In the genomic region with DNA sequence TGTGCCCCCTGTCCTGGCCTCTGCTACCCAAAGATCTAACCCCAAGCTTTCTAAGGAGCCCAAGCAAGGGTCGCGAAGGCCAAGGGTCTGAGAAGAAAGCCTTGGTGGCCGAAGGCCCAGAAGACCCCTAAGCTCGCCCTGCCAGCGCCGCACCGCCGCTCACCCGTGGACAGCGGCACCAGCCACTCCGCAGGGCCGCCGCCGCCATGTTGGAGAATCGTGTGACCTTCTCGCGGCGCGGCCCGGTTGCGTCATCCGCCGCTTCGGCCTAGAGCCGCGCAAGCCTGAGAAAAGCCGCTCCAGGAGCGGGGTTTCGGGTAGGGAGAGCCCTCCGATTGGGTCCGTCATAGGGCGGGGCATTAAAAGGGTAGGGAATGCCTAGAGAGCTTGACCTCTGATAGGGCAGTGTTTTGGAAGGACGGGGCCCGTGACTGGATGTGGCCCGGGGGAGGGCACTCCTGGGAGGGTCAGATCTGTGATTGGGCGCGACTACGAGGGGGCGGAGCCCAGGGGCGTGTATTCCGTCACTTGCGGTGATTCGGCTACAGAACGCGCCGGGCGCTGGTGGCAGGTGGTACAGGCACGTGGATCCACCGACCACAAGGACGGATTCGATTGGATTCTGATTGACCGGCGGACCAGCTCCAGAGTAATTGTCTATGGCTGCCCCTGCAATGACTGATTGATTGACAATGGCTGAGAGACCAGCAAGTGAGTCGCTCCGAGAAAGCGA, we compare ENCODE assay signal across 1 cellular context.
A peak's percentile ranks its signal among the peaks of the same experiment; 100 is the strongest.
TF ChIP-seq lines count a peak whose summit lies in the region.

A gene with protein sequence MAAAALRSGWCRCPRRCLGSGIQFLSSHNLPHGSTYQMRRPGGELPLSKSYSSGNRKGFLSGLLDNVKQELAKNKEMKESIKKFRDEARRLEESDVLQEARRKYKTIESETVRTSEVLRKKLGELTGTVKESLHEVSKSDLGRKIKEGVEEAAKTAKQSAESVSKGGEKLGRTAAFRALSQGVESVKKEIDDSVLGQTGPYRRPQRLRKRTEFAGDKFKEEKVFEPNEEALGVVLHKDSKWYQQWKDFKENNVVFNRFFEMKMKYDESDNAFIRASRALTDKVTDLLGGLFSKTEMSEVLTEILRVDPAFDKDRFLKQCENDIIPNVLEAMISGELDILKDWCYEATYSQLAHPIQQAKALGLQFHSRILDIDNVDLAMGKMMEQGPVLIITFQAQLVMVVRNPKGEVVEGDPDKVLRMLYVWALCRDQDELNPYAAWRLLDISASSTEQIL (minus strand): TSS at position 223 of the 733 bp plus-strand sequence. CDS start 15 bp downstream, at position 208.

TF ChIP-seq in HepG2, 621 proteins besides CTCF, POLR2A, EP300 and RAD21 (continued from another document and continues in another):
- no peak; the same call in 1 of the 2 replicates for TF ChIP-seq ZBTB33 (CRISPR knock-in tag; IDR thresholded peaks at IDR 0.05)
- no peak; the same call in 1 of the 2 replicates for TF ChIP-seq SOX13 (IDR thresholded peaks at IDR 0.05)
- peak in 1 of 2 experiments; percentile 11; a peak in 1 of 4 replicates for TF ChIP-seq SOX13 (CRISPR knock-in tag; conservative IDR thresholded peaks at IDR 0.05 in 1 of 2, IDR thresholded peaks at IDR 0.05 in 1 of 2)
- no peak for TF ChIP-seq ZNF20 (CRISPR knock-in tag; IDR thresholded peaks at IDR 0.05)
- TF ChIP-seq ZNF83 (CRISPR knock-in tag; IDR thresholded peaks at IDR 0.05; ENCODE audit: borderline replicate concordance), result no peak
- TF ChIP-seq MTA1 (CRISPR knock-in tag; IDR thresholded peaks at IDR 0.05; ENCODE audit: borderline replicate concordance), result no peak
- 0 out of 2 replicates have a peak, but pooled peaks have one; percentile 21 for TF ChIP-seq HMG20B (CRISPR knock-in tag; conservative IDR thresholded peaks at IDR 0.05)
- peak; percentile 90 for TF ChIP-seq ARID2 (CRISPR knock-in tag; IDR thresholded peaks at IDR 0.05; ENCODE audit: borderline replicate concordance)
- no peak for TF ChIP-seq ZNF333 (CRISPR knock-in tag; IDR thresholded peaks at IDR 0.05; ENCODE audit: borderline replicate concordance)
- TF ChIP-seq NKX3-1 (CRISPR knock-in tag; IDR thresholded peaks at IDR 0.05), result no peak
- no peak for TF ChIP-seq ZNF260 (CRISPR knock-in tag; IDR thresholded peaks at IDR 0.05; ENCODE audit: borderline replicate concordance, low read depth)
- TF ChIP-seq, protein P1, sequence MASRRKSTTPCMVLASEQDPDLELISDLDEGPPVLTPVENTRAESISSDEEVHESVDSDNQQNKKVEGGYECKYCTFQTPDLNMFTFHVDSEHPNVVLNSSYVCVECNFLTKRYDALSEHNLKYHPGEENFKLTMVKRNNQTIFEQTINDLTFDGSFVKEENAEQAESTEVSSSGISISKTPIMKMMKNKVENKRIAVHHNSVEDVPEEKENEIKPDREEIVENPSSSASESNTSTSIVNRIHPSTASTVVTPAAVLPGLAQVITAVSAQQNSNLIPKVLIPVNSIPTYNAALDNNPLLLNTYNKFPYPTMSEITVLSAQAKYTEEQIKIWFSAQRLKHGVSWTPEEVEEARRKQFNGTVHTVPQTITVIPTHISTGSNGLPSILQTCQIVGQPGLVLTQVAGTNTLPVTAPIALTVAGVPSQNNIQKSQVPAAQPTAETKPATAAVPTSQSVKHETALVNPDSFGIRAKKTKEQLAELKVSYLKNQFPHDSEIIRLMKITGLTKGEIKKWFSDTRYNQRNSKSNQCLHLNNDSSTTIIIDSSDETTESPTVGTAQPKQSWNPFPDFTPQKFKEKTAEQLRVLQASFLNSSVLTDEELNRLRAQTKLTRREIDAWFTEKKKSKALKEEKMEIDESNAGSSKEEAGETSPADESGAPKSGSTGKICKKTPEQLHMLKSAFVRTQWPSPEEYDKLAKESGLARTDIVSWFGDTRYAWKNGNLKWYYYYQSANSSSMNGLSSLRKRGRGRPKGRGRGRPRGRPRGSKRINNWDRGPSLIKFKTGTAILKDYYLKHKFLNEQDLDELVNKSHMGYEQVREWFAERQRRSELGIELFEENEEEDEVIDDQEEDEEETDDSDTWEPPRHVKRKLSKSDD (CRISPR knock-in tag; IDR thresholded peaks at IDR 0.05; ENCODE audit: low read depth), result peak; percentile 85; the same call in 1 of the 2 replicates
- TF ChIP-seq HDAC2 (CRISPR knock-in tag; IDR thresholded peaks at IDR 0.05), result peak; percentile 37; the same call in 1 of the 2 replicates
- TF ChIP-seq ZC3H4 (CRISPR knock-in tag; IDR thresholded peaks at IDR 0.05; ENCODE audit: borderline replicate concordance), result no peak
- TF ChIP-seq TCF12 (IDR thresholded peaks at IDR 0.05), result no peak
- TF ChIP-seq TCF12 (CRISPR knock-in tag; IDR thresholded peaks at IDR 0.05), result no peak
- TF ChIP-seq ZMAT5 (CRISPR knock-in tag; IDR thresholded peaks at IDR 0.05; ENCODE audit: borderline replicate concordance, low read depth), result no peak
- TF ChIP-seq EZH2 (conservative IDR thresholded peaks at IDR 0.05; ENCODE audit: low read depth, low read length), result no peak
- TF ChIP-seq PAWR (CRISPR knock-in tag; IDR thresholded peaks at IDR 0.05; ENCODE audit: borderline replicate concordance), result no peak
- TF ChIP-seq ZNF30 (CRISPR knock-in tag; IDR thresholded peaks at IDR 0.05), result no peak; the same call in 1 of the 2 replicates
- TF ChIP-seq BATF2 (CRISPR knock-in tag; IDR thresholded peaks at IDR 0.05), result no peak; the same call in 1 of the 2 replicates
- peak; percentile 83; the same call in 1 of the 2 replicates for TF ChIP-seq ZNF230 (CRISPR knock-in tag; IDR thresholded peaks at IDR 0.05)
- TF ChIP-seq ZNF567 (CRISPR knock-in tag; IDR thresholded peaks at IDR 0.05; ENCODE audit: borderline replicate concordance), result 0 out of 2 replicates have a peak, but pooled peaks have one; percentile 63
- TF ChIP-seq SNAPC5 (CRISPR knock-in tag; IDR thresholded peaks at IDR 0.05; ENCODE audit: borderline replicate concordance), result no peak
- peak; percentile 57; the same call in 1 of the 2 replicates for TF ChIP-seq NRL (CRISPR knock-in tag; IDR thresholded peaks at IDR 0.05; ENCODE audit: borderline replicate concordance)
- no peak for TF ChIP-seq AFF4 (CRISPR knock-in tag; IDR thresholded peaks at IDR 0.05)
- TF ChIP-seq, protein P2, sequence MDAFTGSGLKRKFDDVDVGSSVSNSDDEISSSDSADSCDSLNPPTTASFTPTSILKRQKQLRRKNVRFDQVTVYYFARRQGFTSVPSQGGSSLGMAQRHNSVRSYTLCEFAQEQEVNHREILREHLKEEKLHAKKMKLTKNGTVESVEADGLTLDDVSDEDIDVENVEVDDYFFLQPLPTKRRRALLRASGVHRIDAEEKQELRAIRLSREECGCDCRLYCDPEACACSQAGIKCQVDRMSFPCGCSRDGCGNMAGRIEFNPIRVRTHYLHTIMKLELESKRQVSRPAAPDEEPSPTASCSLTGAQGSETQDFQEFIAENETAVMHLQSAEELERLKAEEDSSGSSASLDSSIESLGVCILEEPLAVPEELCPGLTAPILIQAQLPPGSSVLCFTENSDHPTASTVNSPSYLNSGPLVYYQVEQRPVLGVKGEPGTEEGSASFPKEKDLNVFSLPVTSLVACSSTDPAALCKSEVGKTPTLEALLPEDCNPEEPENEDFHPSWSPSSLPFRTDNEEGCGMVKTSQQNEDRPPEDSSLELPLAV (CRISPR knock-in tag; conservative IDR thresholded peaks at IDR 0.05; ENCODE audit: low read depth), result no peak
- TF ChIP-seq ZNF263 (CRISPR knock-in tag; IDR thresholded peaks at IDR 0.05), result peak; percentile 2; the same call in 1 of the 2 replicates
- TF ChIP-seq ZNF792 (CRISPR knock-in tag; IDR thresholded peaks at IDR 0.05), result peak; percentile 62; the same call in 1 of the 2 replicates
- peak; percentile 57; the same call in 1 of the 2 replicates for TF ChIP-seq KDM5A (IDR thresholded peaks at IDR 0.05; ENCODE audit: borderline replicate concordance, low read length)
- TF ChIP-seq ZMYM3 (CRISPR knock-in tag; IDR thresholded peaks at IDR 0.05), result no peak
- TF ChIP-seq MXI1 (IDR thresholded peaks at IDR 0.05; ENCODE audit: borderline replicate concordance, low read depth, low read length), result peak; percentile 97; the same call in 2 of the 3 replicates
- no peak; the same call in 1 of the 2 replicates for TF ChIP-seq ZNF766 (CRISPR knock-in tag; IDR thresholded peaks at IDR 0.05; ENCODE audit: borderline replicate concordance)
- TF ChIP-seq, protein P3, sequence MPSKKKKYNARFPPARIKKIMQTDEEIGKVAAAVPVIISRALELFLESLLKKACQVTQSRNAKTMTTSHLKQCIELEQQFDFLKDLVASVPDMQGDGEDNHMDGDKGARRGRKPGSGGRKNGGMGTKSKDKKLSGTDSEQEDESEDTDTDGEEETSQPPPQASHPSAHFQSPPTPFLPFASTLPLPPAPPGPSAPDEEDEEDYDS (CRISPR knock-in tag; IDR thresholded peaks at IDR 0.05), result peak; percentile 75
- TF ChIP-seq, protein P4, sequence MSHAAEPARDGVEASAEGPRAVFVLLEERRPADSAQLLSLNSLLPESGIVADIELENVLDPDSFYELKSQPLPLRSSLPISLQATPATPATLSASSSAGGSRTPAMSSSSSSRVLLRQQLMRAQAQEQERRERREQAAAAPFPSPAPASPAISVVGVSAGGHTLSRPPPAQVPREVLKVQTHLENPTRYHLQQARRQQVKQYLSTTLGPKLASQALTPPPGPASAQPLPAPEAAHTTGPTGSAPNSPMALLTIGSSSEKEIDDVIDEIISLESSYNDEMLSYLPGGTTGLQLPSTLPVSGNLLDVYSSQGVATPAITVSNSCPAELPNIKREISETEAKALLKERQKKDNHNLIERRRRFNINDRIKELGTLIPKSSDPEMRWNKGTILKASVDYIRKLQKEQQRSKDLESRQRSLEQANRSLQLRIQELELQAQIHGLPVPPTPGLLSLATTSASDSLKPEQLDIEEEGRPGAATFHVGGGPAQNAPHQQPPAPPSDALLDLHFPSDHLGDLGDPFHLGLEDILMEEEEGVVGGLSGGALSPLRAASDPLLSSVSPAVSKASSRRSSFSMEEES (CRISPR knock-in tag; IDR thresholded peaks at IDR 0.05), result peak; percentile 91
- 0 out of 2 replicates have a peak, but pooled peaks have one; percentile 39 for TF ChIP-seq ZNF790 (CRISPR knock-in tag; IDR thresholded peaks at IDR 0.05; ENCODE audit: borderline replicate concordance)
- TF ChIP-seq, protein P5, sequence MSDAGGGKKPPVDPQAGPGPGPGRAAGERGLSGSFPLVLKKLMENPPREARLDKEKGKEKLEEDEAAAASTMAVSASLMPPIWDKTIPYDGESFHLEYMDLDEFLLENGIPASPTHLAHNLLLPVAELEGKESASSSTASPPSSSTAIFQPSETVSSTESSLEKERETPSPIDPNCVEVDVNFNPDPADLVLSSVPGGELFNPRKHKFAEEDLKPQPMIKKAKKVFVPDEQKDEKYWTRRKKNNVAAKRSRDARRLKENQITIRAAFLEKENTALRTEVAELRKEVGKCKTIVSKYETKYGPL (CRISPR knock-in tag; IDR thresholded peaks at IDR 0.05), result no peak
- TF ChIP-seq DDIT3 (CRISPR knock-in tag; IDR thresholded peaks at IDR 0.05), result no peak
- TF ChIP-seq, protein P6, sequence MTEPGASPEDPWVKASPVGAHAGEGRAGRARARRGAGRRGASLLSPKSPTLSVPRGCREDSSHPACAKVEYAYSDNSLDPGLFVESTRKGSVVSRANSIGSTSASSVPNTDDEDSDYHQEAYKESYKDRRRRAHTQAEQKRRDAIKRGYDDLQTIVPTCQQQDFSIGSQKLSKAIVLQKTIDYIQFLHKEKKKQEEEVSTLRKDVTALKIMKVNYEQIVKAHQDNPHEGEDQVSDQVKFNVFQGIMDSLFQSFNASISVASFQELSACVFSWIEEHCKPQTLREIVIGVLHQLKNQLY (CRISPR knock-in tag; IDR thresholded peaks at IDR 0.05), result no peak
- peak; percentile 85 for TF ChIP-seq POGZ (CRISPR knock-in tag; IDR thresholded peaks at IDR 0.05)
- peak; percentile 89 for TF ChIP-seq HOXA5 (CRISPR knock-in tag; IDR thresholded peaks at IDR 0.05)
